ENCODE assay signal across 1 cellular context in the genomic region with DNA sequence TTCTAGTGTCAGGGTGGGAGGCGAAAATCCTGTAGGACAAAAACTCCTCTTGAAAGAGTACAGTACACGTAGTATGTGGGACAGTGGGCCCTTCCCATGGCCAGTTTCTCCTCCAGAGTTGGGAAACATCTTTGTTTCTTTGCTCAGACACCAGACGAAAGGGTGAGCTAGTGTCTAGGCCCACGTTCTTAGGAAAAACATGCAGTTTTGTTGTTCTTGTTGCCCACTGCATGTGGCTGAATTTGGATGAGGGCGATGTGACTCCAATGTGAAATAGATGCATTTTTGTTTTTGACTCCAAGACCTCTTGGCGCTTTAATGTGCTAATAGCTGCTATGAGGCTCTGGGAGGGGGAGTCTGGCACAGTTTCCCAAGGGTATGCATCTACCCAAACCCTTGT.
TF ChIP-seq lines count a peak whose summit lies in the region.

No MANE protein-coding gene starts in this region.

TF ChIP-seq in HepG2, 621 proteins besides CTCF, POLR2A, EP300 and RAD21 (continued from another document):
- TF ChIP-seq, protein P1, sequence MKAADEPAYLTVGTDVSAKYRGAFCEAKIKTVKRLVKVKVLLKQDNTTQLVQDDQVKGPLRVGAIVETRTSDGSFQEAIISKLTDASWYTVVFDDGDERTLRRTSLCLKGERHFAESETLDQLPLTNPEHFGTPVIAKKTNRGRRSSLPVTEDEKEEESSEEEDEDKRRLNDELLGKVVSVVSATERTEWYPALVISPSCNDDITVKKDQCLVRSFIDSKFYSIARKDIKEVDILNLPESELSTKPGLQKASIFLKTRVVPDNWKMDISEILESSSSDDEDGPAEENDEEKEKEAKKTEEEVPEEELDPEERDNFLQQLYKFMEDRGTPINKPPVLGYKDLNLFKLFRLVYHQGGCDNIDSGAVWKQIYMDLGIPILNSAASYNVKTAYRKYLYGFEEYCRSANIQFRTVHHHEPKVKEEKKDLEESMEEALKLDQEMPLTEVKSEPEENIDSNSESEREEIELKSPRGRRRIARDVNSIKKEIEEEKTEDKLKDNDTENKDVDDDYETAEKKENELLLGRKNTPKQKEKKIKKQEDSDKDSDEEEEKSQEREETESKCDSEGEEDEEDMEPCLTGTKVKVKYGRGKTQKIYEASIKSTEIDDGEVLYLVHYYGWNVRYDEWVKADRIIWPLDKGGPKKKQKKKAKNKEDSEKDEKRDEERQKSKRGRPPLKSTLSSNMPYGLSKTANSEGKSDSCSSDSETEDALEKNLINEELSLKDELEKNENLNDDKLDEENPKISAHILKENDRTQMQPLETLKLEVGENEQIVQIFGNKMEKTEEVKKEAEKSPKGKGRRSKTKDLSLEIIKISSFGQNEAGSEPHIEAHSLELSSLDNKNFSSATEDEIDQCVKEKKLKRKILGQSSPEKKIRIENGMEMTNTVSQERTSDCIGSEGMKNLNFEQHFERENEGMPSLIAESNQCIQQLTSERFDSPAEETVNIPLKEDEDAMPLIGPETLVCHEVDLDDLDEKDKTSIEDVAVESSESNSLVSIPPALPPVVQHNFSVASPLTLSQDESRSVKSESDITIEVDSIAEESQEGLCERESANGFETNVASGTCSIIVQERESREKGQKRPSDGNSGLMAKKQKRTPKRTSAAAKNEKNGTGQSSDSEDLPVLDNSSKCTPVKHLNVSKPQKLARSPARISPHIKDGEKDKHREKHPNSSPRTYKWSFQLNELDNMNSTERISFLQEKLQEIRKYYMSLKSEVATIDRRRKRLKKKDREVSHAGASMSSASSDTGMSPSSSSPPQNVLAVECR (CRISPR knock-in tag; IDR thresholded peaks at IDR 0.05; ENCODE audit: borderline replicate concordance), result 0 out of 2 replicates have a peak, but pooled peaks have one; percentile 14
- TF ChIP-seq RFXANK (CRISPR knock-in tag; IDR thresholded peaks at IDR 0.05), result no peak
